In genomic region chr16:68520649-68521086, GRCh38 we compare ENCODE assay signal across 8 cellular contexts. TPM values are rescaled to one million over a fixed set of nuclear protein-coding genes. Genes with fewer than 3 reads are reported as not detected.
DNase-seq lines count a peak whose midpoint lies in the region; ATAC-seq and TF ChIP-seq lines count a peak whose summit lies in the region.

No MANE protein-coding gene starts in this region.

- H3K4me2 ChIP-seq in trophoblast cell (ENCODE audit: low read length): peak overlapping the region; percentile 58

- no peak overlapping the region for H4K12ac ChIP-seq in trophoblast cell (ENCODE audit: low read depth, low read length)

- no peak overlapping the region for H2AFZ ChIP-seq in trophoblast cell (ENCODE audit: insufficient read depth, low read length, poor library complexity)

- TF ChIP-seq CTCF in HEK293 (tag by site-specific recombination; IDR thresholded peaks at IDR 0.05) (peak; percentile 95), tibial artery (IDR thresholded peaks at IDR 0.05) (peak; percentile 87 to 96)

- H3K18ac ChIP-seq in trophoblast cell (ENCODE audit: low read length): no peak overlapping the region

- CTCF ChIA-PET in HEK293 (lab: Yijun Ruan, JAX): interaction anchor here (0.6 to 4.6 kb wide), 39 partner anchors 9 to 782 kb away, joined by 3 to 47 read pairs (median 4); partner anchors contain the start of gene ZFP90
- CTCF ChIA-PET in activated naive CD4-positive, alpha-beta T cell treated with anti-CD3 and anti-CD28 coated beads for 36 hours (lab: Charles Lee): interaction anchor here (0.5 to 4.6 kb wide), 54 partner anchors 8 to 691 kb away, joined by 3 to 30 read pairs (median 4); no protein-coding TSS in a partner anchor

- no peak overlapping the region for H3K27ac Mint-ChIP-seq in activated naive CD4-positive, alpha-beta T cell treated with anti-CD3 and anti-CD28 coated beads for 36 hours

- H2BK12ac ChIP-seq in trophoblast cell (ENCODE audit: low read length): no peak overlapping the region

- H3K36me3 ChIP-seq in HEK293 (ENCODE audit: control insufficient read depth in 2 of 2, insufficient read depth in 1 of 2, low read length in 2 of 2) (no peaks in the 10 kb centered on the region), trophoblast cell (ENCODE audit: control insufficient read depth in 1 of 2, insufficient read depth in 2 of 2, low read length in 2 of 2) (no peaks in the 10 kb centered on the region), tibial artery (no peaks in the 10 kb centered on the region)

- no peak overlapping the region for H4K91ac ChIP-seq in trophoblast cell (ENCODE audit: low read depth, low read length)

- intact Hi-C loops in activated naive CD4-positive, alpha-beta T cell treated with anti-CD3 and anti-CD28 coated beads for 36 hours (cut with micrococcal nuclease): loop anchor here (2.0 kb wide), 1 partner anchor 72 kb away; the partner anchor contains the start of gene SMPD3
- intact Hi-C loops in tibial artery (cut with DNase I; ENCODE audit: low total_unique reads): no loop called here

- H3K36me3 Mint-ChIP-seq in activated naive CD4-positive, alpha-beta T cell treated with anti-CD3 and anti-CD28 coated beads for 36 hours (ENCODE audit: low read depth): no peaks in the 10 kb centered on the region

- H3K14ac ChIP-seq in trophoblast cell (ENCODE audit: low read length): no peak overlapping the region

- H3K4me3 ChIP-seq in HEK293 (ENCODE audit: low read depth, low read length): no peak overlapping the region; the same call in 1 of the 2 replicates
- no peak overlapping the region for H3K4me3 ChIP-seq in trophoblast cell (ENCODE audit: low read depth, low read length)
- H3K4me3 ChIP-seq in tibial artery: peak overlapping the region in 1 of 2 donors; percentile 16

- no peaks in the 10 kb centered on the region for H3K79me1 ChIP-seq in trophoblast cell (ENCODE audit: low read length)

- H3K27me3 Mint-ChIP-seq in activated naive CD4-positive, alpha-beta T cell treated with anti-CD3 and anti-CD28 coated beads for 36 hours (ENCODE audit: low read depth): no peaks in the 10 kb centered on the region

- H3K27me3 ChIP-seq in trophoblast cell (ENCODE audit: insufficient read depth, low read length) (no peaks in the 10 kb centered on the region), tibial artery (no peaks in the 10 kb centered on the region)

- H3K9ac ChIP-seq in trophoblast cell (ENCODE audit: low read length): no peak overlapping the region

- no peak overlapping the region for H4K8ac ChIP-seq in trophoblast cell (ENCODE audit: low read depth, low read length)

- H3K27ac ChIP-seq in HEK293 (ENCODE audit: extremely low read depth, low read depth, low read length): no peak overlapping the region
- H3K27ac ChIP-seq in trophoblast cell (ENCODE audit: low read depth, low read length): no peak overlapping the region
- no peak overlapping the region for H3K27ac ChIP-seq in tibial artery

- H2AK5ac ChIP-seq in trophoblast cell (ENCODE audit: low read length): no peak overlapping the region

- H3K9me3 ChIP-seq in HEK293 (ENCODE audit: control insufficient read depth, insufficient read depth, low read depth, low read length) (no peaks in the 10 kb centered on the region), trophoblast cell (ENCODE audit: insufficient read depth, low read depth, low read length) (peaks cover 3% of the 10 kb centered on the region), tibial artery (no peaks in the 10 kb centered on the region)

- ATAC-seq in SK-N-SH treated with all-trans-retinoic acid at 6 μM for 48 hours: peak; percentile 96

- H3K4me3 Mint-ChIP-seq in activated naive CD4-positive, alpha-beta T cell treated with anti-CD3 and anti-CD28 coated beads for 36 hours: peak overlapping the region; percentile 41

- H3K4me1 Mint-ChIP-seq in activated naive CD4-positive, alpha-beta T cell treated with anti-CD3 and anti-CD28 coated beads for 36 hours (ENCODE audit: low read depth): peaks cover 6% of the 10 kb centered on the region

- H2BK5ac ChIP-seq in trophoblast cell (ENCODE audit: low read depth, low read length, poor library complexity): no peak overlapping the region

- H3K4me1 ChIP-seq in HEK293 (ENCODE audit: control insufficient read depth, insufficient read depth, low read length) (no peaks in the 10 kb centered on the region), trophoblast cell (ENCODE audit: control insufficient read depth in 1 of 2, insufficient read depth in 2 of 2, low read length in 2 of 2) (peaks cover 2% of the 10 kb centered on the region in 2 experiments), tibial artery (peaks cover 0 to 8% (median 2%) of the 10 kb centered on the region in 4 donors)

- DNase-seq in EH (ENCODE audit: low read depth): peak; percentile 78
- DNase-seq in NCI-H1105 (lab: John Stamatoyannopoulos, UW): peak; percentile 82
- peak; percentile 94 for DNase-seq in activated naive CD4-positive, alpha-beta T cell treated with anti-CD3 and anti-CD28 coated beads for 36 hours
- DNase-seq in glomerular visceral epithelial cell (ENCODE audit: extremely low spot score): peak; percentile 56
- peak; percentile 86 to 96 for DNase-seq in trophoblast cell
- peak; percentile 85 to 88 for DNase-seq in tibial artery

- no peak overlapping the region for H3K4ac ChIP-seq in trophoblast cell (ENCODE audit: low read depth, low read length)

- H2BK120ac ChIP-seq in trophoblast cell (ENCODE audit: insufficient read depth, low read length, poor library complexity): no peak overlapping the region

- no peaks in the 10 kb centered on the region for H3K79me2 ChIP-seq in trophoblast cell (ENCODE audit: control insufficient read depth, insufficient read depth, low read length, poor library complexity)

- WGBS in trophoblast cell (ENCODE audit: extremely low coverage, insufficient coverage, insufficient read length): no CpG with 5 or more reads among the region's 22 CpGs

- no peaks in the 10 kb centered on the region for H3K9me3 Mint-ChIP-seq in activated naive CD4-positive, alpha-beta T cell treated with anti-CD3 and anti-CD28 coated beads for 36 hours

- no peak overlapping the region for H3K23ac ChIP-seq in trophoblast cell (ENCODE audit: low read length)

- POLR2A ChIA-PET in HEK293 (lab: Yijun Ruan, JAX): interaction anchor here (1.3 kb wide), 1 partner anchor 9 kb away, joined by 4 read pairs; no protein-coding TSS in a partner anchor

TF ChIP-seq in HEK293, 187 proteins besides CTCF, POLR2A, EP300 and RAD21 (continues in another document):
- TF ChIP-seq ZNF354C (tag by site-specific recombination; IDR thresholded peaks at IDR 0.05; ENCODE audit: borderline replicate concordance, low read depth) (no peak), KLF16 (tag by site-specific recombination; IDR thresholded peaks at IDR 0.05) (peak; percentile 19; the same call in 1 of the 2 replicates), ZNF660 (tag by site-specific recombination; IDR thresholded peaks at IDR 0.05) (0 out of 2 replicates have a peak, but pooled peaks have one; percentile 24), ZNF341 (tag by site-specific recombination; IDR thresholded peaks at IDR 0.05; ENCODE audit: low read depth) (peak; percentile 47), ZNF777 (tag by site-specific recombination; IDR thresholded peaks at IDR 0.05; ENCODE audit: borderline replicate concordance) (no peak), ZNF530 (tag by site-specific recombination; IDR thresholded peaks at IDR 0.05; ENCODE audit: low read depth) (no peak), ZBTB44 (tag by site-specific recombination; IDR thresholded peaks at IDR 0.05) (no peak)

TF ChIP-seq in SK-N-SH treated with all-trans-retinoic acid at 6 μM for 48 hours, 23 proteins besides CTCF, POLR2A, EP300 and RAD21:
- TF ChIP-seq ZNF70 (CRISPR knock-in tag; IDR thresholded peaks at IDR 0.05) (no peak), CREB5 (CRISPR knock-in tag; IDR thresholded peaks at IDR 0.05; ENCODE audit: low read depth) (no peak), PATZ1 (CRISPR knock-in tag; IDR thresholded peaks at IDR 0.05; ENCODE audit: borderline replicate concordance) (no peak), PPARA (CRISPR knock-in tag; IDR thresholded peaks at IDR 0.05; ENCODE audit: borderline replicate concordance) (no peak), ARNTL (CRISPR knock-in tag; IDR thresholded peaks at IDR 0.05; ENCODE audit: borderline replicate concordance, low read depth) (no peak), ISL1 (CRISPR knock-in tag; IDR thresholded peaks at IDR 0.05) (no peak)

RNA-seq across cellular contexts. Expression of gene ZFP90, which starts 18.4 kb away (rescaled TPM):
- total RNA-seq in activated naive CD4-positive, alpha-beta T cell treated with anti-CD3 and anti-CD28 coated beads for 36 hours: 10 to 100 TPM; 27.5 to 30.2 TPM
- polyA plus RNA-seq in trophoblast cell (2013): 13.5 and 14.6 TPM in 2 replicates
